2 cellular contexts compared by ENCODE assay signal in the genomic region with DNA sequence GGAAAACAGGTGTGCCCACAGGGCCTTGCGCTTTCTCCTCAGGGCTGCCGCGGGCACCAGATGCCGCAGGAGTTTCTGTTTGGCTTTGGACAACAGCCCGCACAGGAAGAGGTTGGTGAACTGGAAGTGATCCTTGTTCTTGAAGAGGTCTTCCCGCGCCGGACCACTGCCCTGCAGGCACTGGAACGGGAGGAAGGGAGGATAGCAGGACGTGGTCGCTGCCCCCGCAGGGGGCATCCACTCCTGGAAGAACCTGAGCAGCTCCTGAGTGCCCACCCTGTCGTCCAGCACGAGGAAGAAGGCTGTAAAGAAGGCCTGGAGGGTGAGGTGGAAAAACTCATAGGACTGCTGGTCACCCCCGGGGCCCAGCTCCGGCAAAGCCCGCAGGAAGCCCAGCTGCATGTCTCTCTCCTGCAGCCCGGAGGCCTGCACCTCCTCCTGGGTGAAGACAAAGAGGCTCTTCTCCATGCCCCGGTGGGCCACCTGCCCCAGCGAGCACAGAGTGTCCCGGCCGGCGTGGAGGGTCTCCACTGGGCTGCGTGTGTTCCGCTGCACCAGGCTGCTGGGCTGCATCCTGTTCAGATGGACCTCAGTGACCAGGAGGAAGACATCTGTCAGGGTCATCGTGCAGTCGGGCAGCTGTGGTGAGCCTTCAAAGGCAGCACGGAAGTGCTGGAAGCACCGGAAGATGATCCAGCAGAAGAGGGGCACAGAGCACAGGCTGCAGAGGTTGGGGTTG.
TF ChIP-seq lines count a peak whose summit lies in the region.

No MANE protein-coding gene starts in this region.

TF ChIP-seq in liver, 16 proteins besides CTCF, POLR2A, EP300 and RAD21:
- TF ChIP-seq EGR1 (IDR thresholded peaks at IDR 0.05; ENCODE audit: low read depth in 2 of 2) (no peak), NR2F2 (IDR thresholded peaks at IDR 0.05) (peak; percentile 88)
TF ChIP-seq in liver: peak in this region for 1.

TF ChIP-seq in HepG2, 621 proteins besides CTCF, POLR2A, EP300 and RAD21:
- TF ChIP-seq PHF21A (CRISPR knock-in tag; IDR thresholded peaks at IDR 0.05): no peak
- TF ChIP-seq, protein P1, sequence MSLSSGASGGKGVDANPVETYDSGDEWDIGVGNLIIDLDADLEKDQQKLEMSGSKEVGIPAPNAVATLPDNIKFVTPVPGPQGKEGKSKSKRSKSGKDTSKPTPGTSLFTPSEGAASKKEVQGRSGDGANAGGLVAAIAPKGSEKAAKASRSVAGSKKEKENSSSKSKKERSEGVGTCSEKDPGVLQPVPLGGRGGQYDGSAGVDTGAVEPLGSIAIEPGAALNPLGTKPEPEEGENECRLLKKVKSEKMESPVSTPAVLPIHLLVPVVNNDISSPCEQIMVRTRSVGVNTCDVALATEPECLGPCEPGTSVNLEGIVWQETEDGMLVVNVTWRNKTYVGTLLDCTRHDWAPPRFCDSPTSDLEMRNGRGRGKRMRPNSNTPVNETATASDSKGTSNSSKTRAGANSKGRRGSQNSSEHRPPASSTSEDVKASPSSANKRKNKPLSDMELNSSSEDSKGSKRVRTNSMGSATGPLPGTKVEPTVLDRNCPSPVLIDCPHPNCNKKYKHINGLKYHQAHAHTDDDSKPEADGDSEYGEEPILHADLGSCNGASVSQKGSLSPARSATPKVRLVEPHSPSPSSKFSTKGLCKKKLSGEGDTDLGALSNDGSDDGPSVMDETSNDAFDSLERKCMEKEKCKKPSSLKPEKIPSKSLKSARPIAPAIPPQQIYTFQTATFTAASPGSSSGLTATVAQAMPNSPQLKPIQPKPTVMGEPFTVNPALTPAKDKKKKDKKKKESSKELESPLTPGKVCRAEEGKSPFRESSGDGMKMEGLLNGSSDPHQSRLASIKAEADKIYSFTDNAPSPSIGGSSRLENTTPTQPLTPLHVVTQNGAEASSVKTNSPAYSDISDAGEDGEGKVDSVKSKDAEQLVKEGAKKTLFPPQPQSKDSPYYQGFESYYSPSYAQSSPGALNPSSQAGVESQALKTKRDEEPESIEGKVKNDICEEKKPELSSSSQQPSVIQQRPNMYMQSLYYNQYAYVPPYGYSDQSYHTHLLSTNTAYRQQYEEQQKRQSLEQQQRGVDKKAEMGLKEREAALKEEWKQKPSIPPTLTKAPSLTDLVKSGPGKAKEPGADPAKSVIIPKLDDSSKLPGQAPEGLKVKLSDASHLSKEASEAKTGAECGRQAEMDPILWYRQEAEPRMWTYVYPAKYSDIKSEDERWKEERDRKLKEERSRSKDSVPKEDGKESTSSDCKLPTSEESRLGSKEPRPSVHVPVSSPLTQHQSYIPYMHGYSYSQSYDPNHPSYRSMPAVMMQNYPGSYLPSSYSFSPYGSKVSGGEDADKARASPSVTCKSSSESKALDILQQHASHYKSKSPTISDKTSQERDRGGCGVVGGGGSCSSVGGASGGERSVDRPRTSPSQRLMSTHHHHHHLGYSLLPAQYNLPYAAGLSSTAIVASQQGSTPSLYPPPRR (CRISPR knock-in tag; IDR thresholded peaks at IDR 0.05; ENCODE audit: borderline replicate concordance): no peak
- TF ChIP-seq BRD4 (CRISPR knock-in tag; IDR thresholded peaks at IDR 0.05): no peak
- TF ChIP-seq, protein P2, sequence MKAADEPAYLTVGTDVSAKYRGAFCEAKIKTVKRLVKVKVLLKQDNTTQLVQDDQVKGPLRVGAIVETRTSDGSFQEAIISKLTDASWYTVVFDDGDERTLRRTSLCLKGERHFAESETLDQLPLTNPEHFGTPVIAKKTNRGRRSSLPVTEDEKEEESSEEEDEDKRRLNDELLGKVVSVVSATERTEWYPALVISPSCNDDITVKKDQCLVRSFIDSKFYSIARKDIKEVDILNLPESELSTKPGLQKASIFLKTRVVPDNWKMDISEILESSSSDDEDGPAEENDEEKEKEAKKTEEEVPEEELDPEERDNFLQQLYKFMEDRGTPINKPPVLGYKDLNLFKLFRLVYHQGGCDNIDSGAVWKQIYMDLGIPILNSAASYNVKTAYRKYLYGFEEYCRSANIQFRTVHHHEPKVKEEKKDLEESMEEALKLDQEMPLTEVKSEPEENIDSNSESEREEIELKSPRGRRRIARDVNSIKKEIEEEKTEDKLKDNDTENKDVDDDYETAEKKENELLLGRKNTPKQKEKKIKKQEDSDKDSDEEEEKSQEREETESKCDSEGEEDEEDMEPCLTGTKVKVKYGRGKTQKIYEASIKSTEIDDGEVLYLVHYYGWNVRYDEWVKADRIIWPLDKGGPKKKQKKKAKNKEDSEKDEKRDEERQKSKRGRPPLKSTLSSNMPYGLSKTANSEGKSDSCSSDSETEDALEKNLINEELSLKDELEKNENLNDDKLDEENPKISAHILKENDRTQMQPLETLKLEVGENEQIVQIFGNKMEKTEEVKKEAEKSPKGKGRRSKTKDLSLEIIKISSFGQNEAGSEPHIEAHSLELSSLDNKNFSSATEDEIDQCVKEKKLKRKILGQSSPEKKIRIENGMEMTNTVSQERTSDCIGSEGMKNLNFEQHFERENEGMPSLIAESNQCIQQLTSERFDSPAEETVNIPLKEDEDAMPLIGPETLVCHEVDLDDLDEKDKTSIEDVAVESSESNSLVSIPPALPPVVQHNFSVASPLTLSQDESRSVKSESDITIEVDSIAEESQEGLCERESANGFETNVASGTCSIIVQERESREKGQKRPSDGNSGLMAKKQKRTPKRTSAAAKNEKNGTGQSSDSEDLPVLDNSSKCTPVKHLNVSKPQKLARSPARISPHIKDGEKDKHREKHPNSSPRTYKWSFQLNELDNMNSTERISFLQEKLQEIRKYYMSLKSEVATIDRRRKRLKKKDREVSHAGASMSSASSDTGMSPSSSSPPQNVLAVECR (CRISPR knock-in tag; IDR thresholded peaks at IDR 0.05; ENCODE audit: borderline replicate concordance): no peak
- TF ChIP-seq NKX3-1 (CRISPR knock-in tag; IDR thresholded peaks at IDR 0.05): no peak
- TF ChIP-seq, protein P3, sequence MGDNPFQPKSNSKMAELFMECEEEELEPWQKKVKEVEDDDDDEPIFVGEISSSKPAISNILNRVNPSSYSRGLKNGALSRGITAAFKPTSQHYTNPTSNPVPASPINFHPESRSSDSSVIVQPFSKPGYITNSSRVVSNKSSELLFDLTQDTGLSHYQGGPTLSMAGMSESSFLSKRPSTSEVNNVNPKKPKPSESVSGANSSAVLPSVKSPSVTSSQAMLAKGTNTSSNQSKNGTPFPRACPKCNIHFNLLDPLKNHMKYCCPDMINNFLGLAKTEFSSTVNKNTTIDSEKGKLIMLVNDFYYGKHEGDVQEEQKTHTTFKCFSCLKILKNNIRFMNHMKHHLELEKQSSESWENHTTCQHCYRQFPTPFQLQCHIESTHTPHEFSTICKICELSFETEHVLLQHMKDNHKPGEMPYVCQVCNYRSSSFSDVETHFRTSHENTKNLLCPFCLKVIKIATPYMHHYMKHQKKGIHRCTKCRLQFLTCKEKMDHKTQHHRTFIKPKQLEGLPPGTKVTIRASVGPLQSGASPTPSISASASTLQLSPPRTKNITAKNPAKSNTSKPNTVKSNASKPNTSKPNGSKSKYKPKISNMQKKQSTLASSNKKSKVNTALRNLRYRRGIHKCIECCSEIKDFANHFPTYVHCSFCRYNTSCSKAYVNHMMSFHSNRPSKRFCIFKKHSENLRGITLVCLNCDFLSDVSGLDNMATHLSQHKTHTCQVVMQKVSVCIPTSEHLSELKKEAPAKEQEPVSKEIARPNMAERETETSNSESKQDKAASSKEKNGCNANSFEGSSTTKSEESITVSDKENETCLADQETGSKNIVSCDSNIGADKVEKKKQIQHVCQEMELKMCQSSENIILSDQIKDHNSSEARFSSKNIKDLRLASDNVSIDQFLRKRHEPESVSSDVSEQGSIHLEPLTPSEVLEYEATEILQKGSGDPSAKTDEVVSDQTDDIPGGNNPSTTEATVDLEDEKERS (CRISPR knock-in tag; IDR thresholded peaks at IDR 0.05): no peak
- TF ChIP-seq ZFP36L2 (CRISPR knock-in tag; IDR thresholded peaks at IDR 0.05): no peak
- TF ChIP-seq ZNF205 (CRISPR knock-in tag; IDR thresholded peaks at IDR 0.05): no peak
- no peak for TF ChIP-seq ATF1 (CRISPR knock-in tag; IDR thresholded peaks at IDR 0.05)
- TF ChIP-seq LCORL (IDR thresholded peaks at IDR 0.05): no peak
- no peak for TF ChIP-seq LCORL (CRISPR knock-in tag; IDR thresholded peaks at IDR 0.05)
